8 cellular contexts compared by ENCODE assay signal in the genomic region with DNA sequence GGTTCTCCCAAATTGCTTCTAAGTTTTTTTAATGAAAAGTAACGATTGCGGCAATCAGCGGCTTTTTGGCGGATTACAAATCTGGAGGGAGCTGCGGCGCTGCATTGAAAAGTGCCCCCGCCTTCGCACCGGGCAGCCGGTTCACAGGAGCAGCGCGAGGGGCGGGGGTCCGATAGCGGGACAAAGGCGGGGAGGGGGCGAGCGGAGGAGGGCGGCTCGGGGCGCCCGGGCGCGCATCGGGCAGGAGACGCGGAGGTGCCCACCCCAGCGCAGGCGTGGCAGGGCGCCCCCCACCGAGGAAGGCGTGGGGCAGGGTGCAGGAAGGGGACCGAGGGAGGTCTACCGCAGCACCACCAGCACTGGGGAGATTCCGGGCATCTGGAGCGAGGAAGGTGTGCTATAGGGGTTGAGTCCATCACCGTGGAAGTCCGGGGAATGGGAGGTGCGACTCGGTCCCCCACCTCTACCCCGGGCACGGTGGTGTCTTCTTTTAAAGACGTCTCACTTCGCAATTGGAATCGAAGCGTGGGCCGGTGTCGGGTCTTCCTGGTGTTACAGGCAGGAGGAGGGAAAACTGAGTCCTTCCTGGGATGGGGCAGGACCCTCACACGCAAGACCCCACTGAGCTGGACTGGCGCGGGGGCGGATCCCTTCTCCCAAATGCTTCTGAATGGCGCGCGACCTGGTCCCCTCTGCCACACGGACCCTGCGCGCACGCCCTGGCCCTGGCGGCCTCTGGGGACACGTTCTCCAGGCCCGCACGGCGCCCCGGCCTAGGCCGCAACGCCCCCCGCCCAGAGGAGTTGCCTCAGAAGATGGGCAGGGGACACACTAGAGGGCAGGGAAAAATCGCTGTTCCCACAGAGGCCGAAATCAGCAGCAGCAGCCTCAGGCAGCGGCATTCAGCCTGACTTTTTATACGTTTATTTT. TPM values are rescaled to one million over a fixed set of nuclear protein-coding genes. Genes with fewer than 3 reads are reported as not detected.
DNase-seq lines count a peak whose midpoint lies in the region; ATAC-seq lines count a peak whose summit lies in the region.

No MANE protein-coding gene starts in this region.

- peaks cover 5% of the 10 kb centered on the region for H3K9me3 ChIP-seq in adipocyte (ENCODE audit: control insufficient read depth, low read length)

- H3K9me3 Mint-ChIP-seq in T-helper 2 cell treated with Interferon-gamma antibody and Interleukin-4, amounts not matched to agents 5 μg/mL and 100 μg/mL, for 36 hours, result no peaks in the 10 kb centered on the region
- H3K9me3 Mint-ChIP-seq in stimulated activated naive CD8-positive, alpha-beta T cell treated with anti-CD3 and anti-CD28 coated beads, Interleukin-15, amount 100 ng/mL, for 72 hours, result no peaks in the 10 kb centered on the region

- no peak for ATAC-seq in stimulated activated naive CD8-positive, alpha-beta T cell treated with anti-CD3 and anti-CD28 coated beads, Interleukin-15, amount 100 ng/mL, for 72 hours

- H3K36me3 ChIP-seq in adipocyte (ENCODE audit: control insufficient read depth, insufficient read depth, low read length, severe bottlenecking), result no peaks in the 10 kb centered on the region

- peaks cover 80% of the 10 kb centered on the region for H3K27me3 ChIP-seq in adipocyte (replicated peaks; ENCODE audit: control insufficient read depth, insufficient read depth, low read length)

- no peak overlapping the region for H3K9ac ChIP-seq in adipocyte (ENCODE audit: low read length)

- H3K27me3 Mint-ChIP-seq in T-helper 2 cell treated with Interferon-gamma antibody and Interleukin-4, amounts not matched to agents 5 μg/mL and 100 μg/mL, for 36 hours (ENCODE audit: low read depth), result peaks cover 93% of the 10 kb centered on the region
- H3K27me3 Mint-ChIP-seq in stimulated activated naive CD8-positive, alpha-beta T cell treated with anti-CD3 and anti-CD28 coated beads, Interleukin-15, amount 100 ng/mL, for 72 hours, result peaks cover 95% of the 10 kb centered on the region

- no peak overlapping the region for H3K27ac Mint-ChIP-seq in T-helper 2 cell treated with Interferon-gamma antibody and Interleukin-4, amounts not matched to agents 5 μg/mL and 100 μg/mL, for 36 hours
- no peak overlapping the region for H3K27ac Mint-ChIP-seq in stimulated activated naive CD8-positive, alpha-beta T cell treated with anti-CD3 and anti-CD28 coated beads, Interleukin-15, amount 100 ng/mL, for 72 hours

- peaks cover 22% of the 10 kb centered on the region for H3K4me1 ChIP-seq in adipocyte (ENCODE audit: control insufficient read depth, insufficient read depth, low read length)

- peaks cover 3% of the 10 kb centered on the region for H3K36me3 Mint-ChIP-seq in T-helper 2 cell treated with Interferon-gamma antibody and Interleukin-4, amounts not matched to agents 5 μg/mL and 100 μg/mL, for 36 hours (ENCODE audit: low read depth)

- DNase-seq in T-helper 2 cell treated with Interferon-gamma antibody and Interleukin-4, amounts not matched to agents 5 μg/mL and 100 μg/mL, for 36 hours (ENCODE audit: low spot score), result no peak
- DNase-seq in T-helper 2 cell (no peak), adipocyte (ENCODE audit: low read depth) (no peak), islet precursor cell (peak; percentile 54), mesenteric fat pad (ENCODE audit: low spot score) (no peak), NCI-H1436 treated with DMSO at 0.1 percent for 48 hours (lab: John Stamatoyannopoulos, UW) (no peak), foreskin melanocyte (no peak)
- DNase-seq in stimulated activated naive CD8-positive, alpha-beta T cell treated with anti-CD3 and anti-CD28 coated beads, Interleukin-15, amount 100 ng/mL, for 72 hours, result no peak

- H3K4me1 Mint-ChIP-seq in T-helper 2 cell treated with Interferon-gamma antibody and Interleukin-4, amounts not matched to agents 5 μg/mL and 100 μg/mL, for 36 hours (ENCODE audit: low read depth), result peaks cover 20% of the 10 kb centered on the region
- H3K4me1 Mint-ChIP-seq in stimulated activated naive CD8-positive, alpha-beta T cell treated with anti-CD3 and anti-CD28 coated beads, Interleukin-15, amount 100 ng/mL, for 72 hours, result peaks cover 63% of the 10 kb centered on the region

- H3K4me3 Mint-ChIP-seq in T-helper 2 cell treated with Interferon-gamma antibody and Interleukin-4, amounts not matched to agents 5 μg/mL and 100 μg/mL, for 36 hours, result peak overlapping the region; percentile 81
- H3K4me3 Mint-ChIP-seq in stimulated activated naive CD8-positive, alpha-beta T cell treated with anti-CD3 and anti-CD28 coated beads, Interleukin-15, amount 100 ng/mL, for 72 hours, result peak overlapping the region; percentile 86 to 93

- peak overlapping the region; percentile 81 for H3K4me3 ChIP-seq in adipocyte (ENCODE audit: low read length)

RNA-seq across cellular contexts. Expression of gene OSTM1, which starts 44.9 kb away (rescaled TPM):
- 106 TPM for total RNA-seq in mesenteric fat pad

RNA-seq across cellular contexts. Expression of gene NR2E1, which starts 46.3 kb away (rescaled TPM):
- not detected for total RNA-seq in mesenteric fat pad
